ENCODE assay signal across 16 cellular contexts in the genomic region with DNA sequence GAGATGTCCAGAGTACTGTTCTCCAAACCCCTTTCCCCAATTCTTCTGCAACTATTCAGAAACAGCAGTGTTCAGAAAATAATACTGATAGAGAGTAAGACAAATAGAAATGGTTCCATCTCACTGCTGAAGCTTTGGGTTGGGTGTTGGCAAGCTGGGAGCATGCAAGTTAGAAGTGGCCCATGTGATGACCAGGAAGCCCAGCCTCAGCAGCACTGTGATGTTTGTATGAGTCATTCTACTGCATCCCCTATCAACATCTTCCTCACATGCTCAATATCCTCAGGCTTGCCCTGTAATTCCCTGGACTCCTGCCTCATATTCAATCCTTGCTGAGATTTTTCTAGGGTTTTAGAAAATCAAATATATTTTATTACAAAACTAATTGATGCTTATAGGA.
DNase-seq lines count a peak whose midpoint lies in the region; ATAC-seq, FAIRE-seq and TF ChIP-seq lines count a peak whose summit lies in the region.
"Had no signal": no experiment of that assay in that cellular context is flagged by ENCODE, and none has a peak within 500 bp of the region (broad histone marks: within the 10 kb centered on the region; RNA-seq: fewer than 3 reads in every experiment).

No MANE protein-coding gene starts in this region.

- H3K4me2 ChIP-seq in MM.1S (ENCODE audit: low read depth, low read length) (no peak overlapping the region), HepG2 (ENCODE audit: low read depth, low read length) (no peak overlapping the region)
- H3K4me2 ChIP-seq: GM23338 had no signal

- TF ChIP-seq EP300 in HepG2 (IDR thresholded peaks at IDR 0.05; ENCODE audit: low read depth in 2 of 2, low read length in 2 of 2) (no peak), HepG2 (CRISPR knock-in tag; IDR thresholded peaks at IDR 0.05; ENCODE audit: borderline replicate concordance) (no peak)

- TF ChIP-seq CTCF in MM.1S (IDR thresholded peaks at IDR 0.05; ENCODE audit: low read length): no peak
- TF ChIP-seq CTCF in retinal pigment epithelial cell (conservative IDR thresholded peaks at IDR 0.05; ENCODE audit: low read depth, low read length): no peak
- no peak for TF ChIP-seq CTCF in HepG2 (CRISPR knock-in tag; IDR thresholded peaks at IDR 0.05)

- ATAC-seq in GM19372 (IDR thresholded peaks at IDR 0.05; ENCODE audit: low read depth, unreplicated experiment) (peak; percentile 39), HG02623 (IDR thresholded peaks at IDR 0.05; ENCODE audit: unreplicated experiment) (peak; percentile 11), HepG2 (no peak), sciatic nerve (no peak)
- ATAC-seq: GM23338; heart right ventricle; lower lobe of right lung; stimulated activated memory B cell treated with anti-CD40 and anti-IgM and Interleukin-4, amounts not matched to agents 10 μg/mL and 1 μg/mL and 100 μg/mL, for 72 hours; T-cell had no signal

- intact Hi-C loops in HepG2 (cut with micrococcal nuclease; ENCODE audit: unreplicated experiment): no loop called here
- intact Hi-C loops in sciatic nerve (cut with DNase I): no loop called here
- intact Hi-C loops in activated T-helper 2 cell treated with anti-CD3 and anti-CD28 coated beads, Interferon-gamma antibody, Interleukin-2, Interleukin-4, amounts not matched to agents 10 μg/mL and 5 μg/mL and 100 μg/mL, durations not matched to agents 14 hours and 24 hours and 36 hours (cut with micrococcal nuclease): no loop called here

- POLR2A ChIA-PET in HepG2 (lab: Yijun Ruan, JAX): no interaction called here

- no peak for FAIRE-seq in HepG2 (lab: Jason Lieb, UNC)

- no peaks in the 10 kb centered on the region for H3K9me3 Mint-ChIP-seq in activated T-helper 2 cell treated with anti-CD3 and anti-CD28 coated beads, Interferon-gamma antibody, Interleukin-2, Interleukin-4, amounts not matched to agents 10 μg/mL and 5 μg/mL and 100 μg/mL, durations not matched to agents 14 hours and 24 hours and 36 hours
- H3K9me3 Mint-ChIP-seq: activated naive CD8-positive, alpha-beta T cell treated with anti-CD3 and anti-CD28 coated beads for 36 hours; GM23338; stimulated activated memory B cell treated with anti-CD40 and anti-IgM and Interleukin-4, amounts not matched to agents 10 μg/mL and 1 μg/mL and 100 μg/mL, for 72 hours; T-cell had no signal

- no peak overlapping the region for H3K27ac Mint-ChIP-seq in activated T-helper 2 cell treated with anti-CD3 and anti-CD28 coated beads, Interferon-gamma antibody, Interleukin-2, Interleukin-4, amounts not matched to agents 10 μg/mL and 5 μg/mL and 100 μg/mL, durations not matched to agents 14 hours and 24 hours and 36 hours
- H3K27ac Mint-ChIP-seq: activated naive CD8-positive, alpha-beta T cell treated with anti-CD3 and anti-CD28 coated beads for 36 hours; GM23338; stimulated activated memory B cell treated with anti-CD40 and anti-IgM and Interleukin-4, amounts not matched to agents 10 μg/mL and 1 μg/mL and 100 μg/mL, for 72 hours; T-cell had no signal

- H2AFZ ChIP-seq in MM.1S (ENCODE audit: low read length) (no peak overlapping the region), HepG2 (ENCODE audit: low read length) (no peak overlapping the region)
- H2AFZ ChIP-seq: GM23338 had no signal

- CTCF ChIA-PET in HepG2 (lab: Yijun Ruan, JAX; ENCODE audit: low intra/inter-chr PET ratio, low total read pairs): no interaction called here

- no peaks in the 10 kb centered on the region for H3K27me3 ChIP-seq in MM.1S (replicated peaks; ENCODE audit: insufficient read depth, low read length)
- H3K27me3 ChIP-seq in HepG2 (ENCODE audit: control insufficient read depth in 1 of 2, insufficient read depth in 2 of 2, low read length in 2 of 2): no peaks in the 10 kb centered on the region

- in situ Hi-C loops in HepG2 (cut with HindIII; ENCODE audit: extremely low pct_ligation_motif_present, low pct_unique_long_range_greater_than_20kb): no loop called here

- no peak for TF ChIP-seq RAD21 in HepG2 (CRISPR knock-in tag; IDR thresholded peaks at IDR 0.05)

- no peak for TF ChIP-seq POLR2A in HepG2 (IDR thresholded peaks at IDR 0.05; ENCODE audit: insufficient read depth in 1 of 2, low read depth in 2 of 2, low read length in 2 of 2)

- H3K27ac ChIP-seq in MM.1S (ENCODE audit: low read length): peak overlapping the region; percentile 28; the same call in 1 of the 2 replicates
- H3K27ac ChIP-seq in HepG2 (ENCODE audit: extremely low read length, insufficient read depth, low read length): no peak overlapping the region
- H3K27ac ChIP-seq: heart right ventricle, lower lobe of right lung, pancreas had no signal

- no TSS peak for BruUV-seq in HepG2 (replicated peaks; lab: Mats Ljungman, UMichigan)

- H3K36me3 ChIP-seq in MM.1S (replicated peaks; ENCODE audit: insufficient read depth, low read length) (no peaks in the 10 kb centered on the region), HepG2 (replicated peaks in 1 of 2; ENCODE audit: control insufficient read depth in 1 of 2, insufficient read depth in 2 of 2, low read length in 2 of 2) (no peaks in the 10 kb centered on the region)
- H3K36me3 ChIP-seq: heart right ventricle, lower lobe of right lung, pancreas had no signal

- H3K4me3 ChIP-seq in MM.1S (ENCODE audit: low read length): no peak overlapping the region
- no peak overlapping the region for H3K4me3 ChIP-seq in retinal pigment epithelial cell (ENCODE audit: low read length)
- H3K4me3 ChIP-seq in HepG2 (replicated peaks in 1 of 3; ENCODE audit: insufficient read depth in 1 of 3, low read depth in 2 of 3, low read length in 3 of 3): no peak overlapping the region
- H3K4me3 ChIP-seq: GM23338, heart right ventricle, lower lobe of right lung, pancreas had no signal

- H3K4me3 Mint-ChIP-seq in activated T-helper 2 cell treated with anti-CD3 and anti-CD28 coated beads, Interferon-gamma antibody, Interleukin-2, Interleukin-4, amounts not matched to agents 10 μg/mL and 5 μg/mL and 100 μg/mL, durations not matched to agents 14 hours and 24 hours and 36 hours (ENCODE audit: low read depth): no peak overlapping the region
- H3K4me3 Mint-ChIP-seq: activated naive CD8-positive, alpha-beta T cell treated with anti-CD3 and anti-CD28 coated beads for 36 hours; GM23338; stimulated activated memory B cell treated with anti-CD40 and anti-IgM and Interleukin-4, amounts not matched to agents 10 μg/mL and 1 μg/mL and 100 μg/mL, for 72 hours; T-cell had no signal

- no peak overlapping the region for H3K9ac ChIP-seq in MM.1S (ENCODE audit: low read length)
- no peak overlapping the region for H3K9ac ChIP-seq in HepG2 (ENCODE audit: insufficient read depth, low read depth, low read length)

- no peaks in the 10 kb centered on the region for H3K9me2 ChIP-seq in MM.1S (replicated peaks; ENCODE audit: insufficient read depth, low read length)

- H3K9me3 ChIP-seq in MM.1S (replicated peaks; ENCODE audit: insufficient read depth, low read length) (no peaks in the 10 kb centered on the region), HepG2 (ENCODE audit: low read length) (no peaks in the 10 kb centered on the region)
- H3K9me3 ChIP-seq: heart right ventricle, lower lobe of right lung, pancreas had no signal

- no peaks in the 10 kb centered on the region for H3K27me3 Mint-ChIP-seq in activated T-helper 2 cell treated with anti-CD3 and anti-CD28 coated beads, Interferon-gamma antibody, Interleukin-2, Interleukin-4, amounts not matched to agents 10 μg/mL and 5 μg/mL and 100 μg/mL, durations not matched to agents 14 hours and 24 hours and 36 hours (ENCODE audit: low read depth)
- H3K27me3 Mint-ChIP-seq: activated naive CD8-positive, alpha-beta T cell treated with anti-CD3 and anti-CD28 coated beads for 36 hours; stimulated activated memory B cell treated with anti-CD40 and anti-IgM and Interleukin-4, amounts not matched to agents 10 μg/mL and 1 μg/mL and 100 μg/mL, for 72 hours had no signal

- H3K36me3 Mint-ChIP-seq in activated T-helper 2 cell treated with anti-CD3 and anti-CD28 coated beads, Interferon-gamma antibody, Interleukin-2, Interleukin-4, amounts not matched to agents 10 μg/mL and 5 μg/mL and 100 μg/mL, durations not matched to agents 14 hours and 24 hours and 36 hours (ENCODE audit: low read depth): no peaks in the 10 kb centered on the region
- H3K36me3 Mint-ChIP-seq: activated naive CD8-positive, alpha-beta T cell treated with anti-CD3 and anti-CD28 coated beads for 36 hours; stimulated activated memory B cell treated with anti-CD40 and anti-IgM and Interleukin-4, amounts not matched to agents 10 μg/mL and 1 μg/mL and 100 μg/mL, for 72 hours; T-cell had no signal

- no peaks in the 10 kb centered on the region for H3K79me2 ChIP-seq in MM.1S (ENCODE audit: low read length)
- H3K79me2 ChIP-seq in HepG2 (ENCODE audit: insufficient read depth, low read length): no peaks in the 10 kb centered on the region

- DNase-seq in MM.1S (no peak), retinal pigment epithelial cell (ENCODE audit: low read depth) (peak; percentile 5), HepG2 (ENCODE audit: low spot score) (no peak), sciatic nerve (ENCODE audit: low spot score) (no peak)
- no peak for DNase-seq in activated T-helper 2 cell treated with anti-CD3 and anti-CD28 coated beads, Interferon-gamma antibody, Interleukin-2, Interleukin-4, amounts not matched to agents 10 μg/mL and 5 μg/mL and 100 μg/mL, durations not matched to agents 14 hours and 24 hours and 36 hours (ENCODE audit: low spot score)
- DNase-seq: activated CD4-positive, alpha-beta T cell treated with anti-CD3 and anti-CD28 coated beads, Interleukin-2, amount 50 U/mL, for 48 hours; activated naive CD8-positive, alpha-beta T cell treated with anti-CD3 and anti-CD28 coated beads for 36 hours; heart right ventricle; lower lobe of right lung; NCI-H1694; pancreas; T-cell had no signal

- H3K4me1 ChIP-seq in MM.1S (ENCODE audit: low read length): no peaks in the 10 kb centered on the region
- no peaks in the 10 kb centered on the region for H3K4me1 ChIP-seq in HepG2 (ENCODE audit: insufficient read depth, low read length)
- H3K4me1 ChIP-seq: heart right ventricle, lower lobe of right lung, pancreas had no signal

- H3K4me1 Mint-ChIP-seq in activated T-helper 2 cell treated with anti-CD3 and anti-CD28 coated beads, Interferon-gamma antibody, Interleukin-2, Interleukin-4, amounts not matched to agents 10 μg/mL and 5 μg/mL and 100 μg/mL, durations not matched to agents 14 hours and 24 hours and 36 hours (ENCODE audit: low read depth): no peaks in the 10 kb centered on the region
- H3K4me1 Mint-ChIP-seq: GM23338; stimulated activated memory B cell treated with anti-CD40 and anti-IgM and Interleukin-4, amounts not matched to agents 10 μg/mL and 1 μg/mL and 100 μg/mL, for 72 hours; T-cell had no signal

- no peaks in the 10 kb centered on the region for H3F3A ChIP-seq in MM.1S (ENCODE audit: insufficient read depth, low read length)

- no peaks in the 10 kb centered on the region for H4K20me1 ChIP-seq in MM.1S (ENCODE audit: insufficient read depth, low read length)
- H4K20me1 ChIP-seq in HepG2 (ENCODE audit: insufficient read depth, low read length): no peaks in the 10 kb centered on the region

TF ChIP-seq in HepG2, 621 proteins besides CTCF, POLR2A, EP300 and RAD21 (continues in another document):
- no peak for TF ChIP-seq SMARCE1 (IDR thresholded peaks at IDR 0.05; ENCODE audit: borderline replicate concordance)

Comparison
In these comparisons a context has a peak if more than half of its experiments do, and no peak if none do; other contexts are left out.
1. ATAC-seq: peak in GM19372 (single experiment) and HG02623 (single experiment); none in HepG2 (single experiment) and sciatic nerve (single experiment).